ENCODE assay signal across 18 cellular contexts in the genomic region with DNA sequence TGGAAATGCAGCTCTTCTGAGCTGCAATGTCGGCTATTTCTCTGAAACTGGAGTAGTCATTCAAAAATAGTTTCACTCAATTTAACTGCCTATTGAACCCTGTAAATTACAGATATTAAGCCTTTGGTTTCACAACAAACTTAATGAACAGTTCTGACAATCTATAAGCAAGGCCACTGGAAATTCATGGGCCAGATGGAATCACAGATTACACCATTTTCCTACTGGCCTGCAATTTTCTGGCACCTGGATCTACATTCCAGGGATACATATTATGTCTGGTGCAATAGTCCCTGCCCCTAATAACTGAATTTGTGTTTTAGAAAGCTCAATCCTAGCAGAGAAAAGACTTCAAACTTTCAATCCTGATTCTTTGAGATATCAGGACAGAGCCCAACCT.
DNase-seq lines count a peak whose midpoint lies in the region; ATAC-seq and TF ChIP-seq lines count a peak whose summit lies in the region.
"Had no signal": no experiment of that assay in that cellular context is flagged by ENCODE, and none has a peak within 500 bp of the region (broad histone marks: within the 10 kb centered on the region; RNA-seq: fewer than 3 reads in every experiment).

No MANE protein-coding gene starts in this region.

- no peaks in the 10 kb centered on the region for H3K9me3 ChIP-seq in naive thymus-derived CD4-positive, alpha-beta T cell (ENCODE audit: control insufficient read depth in 2 of 3, low read length in 3 of 3)
- H3K9me3 ChIP-seq: A549 had no signal

- no peak overlapping the region for H3K27ac ChIP-seq in naive thymus-derived CD4-positive, alpha-beta T cell (ENCODE audit: low read depth, low read length)
- H3K27ac ChIP-seq: A549 had no signal

- no peaks in the 10 kb centered on the region for H3K36me3 ChIP-seq in naive thymus-derived CD4-positive, alpha-beta T cell (ENCODE audit: control insufficient read depth in 2 of 3, insufficient read depth in 3 of 3, low read length in 3 of 3)

- no peak for ATAC-seq in activated CD8-positive, alpha-beta T cell treated with anti-CD3 and anti-CD28 coated beads for 36 hours
- no peak for ATAC-seq in naive thymus-derived CD4-positive, alpha-beta T cell
- ATAC-seq in HG03039 (IDR thresholded peaks at IDR 0.05; ENCODE audit: unreplicated experiment): no peak
- ATAC-seq: A549 had no signal

- H3K36me3 Mint-ChIP-seq in T-helper 2 cell treated with Interferon-gamma antibody and Interleukin-4, amounts not matched to agents 5 μg/mL and 100 μg/mL, for 36 hours (ENCODE audit: low read depth): peaks cover 24% of the 10 kb centered on the region
- H3K36me3 Mint-ChIP-seq in activated CD8-positive, alpha-beta T cell treated with anti-CD3 and anti-CD28 coated beads for 36 hours (ENCODE audit: low read depth): peaks cover 35% of the 10 kb centered on the region
- H3K36me3 Mint-ChIP-seq in naive thymus-derived CD4-positive, alpha-beta T cell: peaks cover 0 to 25% (median 0%) of the 10 kb centered on the region in 5 donors
- H3K36me3 Mint-ChIP-seq: CD4-positive, CD25-positive, alpha-beta regulatory T cell had no signal

- peak overlapping the region; percentile 94 for H3K27ac Mint-ChIP-seq in T-helper 2 cell treated with Interferon-gamma antibody and Interleukin-4, amounts not matched to agents 5 μg/mL and 100 μg/mL, for 36 hours
- H3K27ac Mint-ChIP-seq in activated CD8-positive, alpha-beta T cell treated with anti-CD3 and anti-CD28 coated beads for 36 hours: peak overlapping the region; percentile 98
- H3K27ac Mint-ChIP-seq in naive thymus-derived CD4-positive, alpha-beta T cell: peak overlapping the region in 6 of 9 donors; percentile 1 to 94 (median 36)
- H3K27ac Mint-ChIP-seq: CD4-positive, CD25-positive, alpha-beta regulatory T cell had no signal

- no peaks in the 10 kb centered on the region for H3K27me3 Mint-ChIP-seq in T-helper 2 cell treated with Interferon-gamma antibody and Interleukin-4, amounts not matched to agents 5 μg/mL and 100 μg/mL, for 36 hours (ENCODE audit: low read depth)
- H3K27me3 Mint-ChIP-seq in activated CD8-positive, alpha-beta T cell treated with anti-CD3 and anti-CD28 coated beads for 36 hours: no peaks in the 10 kb centered on the region
- no peaks in the 10 kb centered on the region for H3K27me3 Mint-ChIP-seq in naive thymus-derived CD4-positive, alpha-beta T cell

- POLR2A ChIA-PET in activated CD8-positive, alpha-beta T cell treated with anti-CD3 and anti-CD28 coated beads for 36 hours (lab: Charles Lee): interaction anchor here (1.0 to 1.3 kb wide), 3 partner anchors 18 to 38 kb away, joined by 3 to 5 read pairs (median 4); no protein-coding TSS in a partner anchor
- POLR2A ChIA-PET in naive thymus-derived CD4-positive, alpha-beta T cell (lab: Charles Lee): interaction anchor here (0.7 kb wide), 2 partner anchors 9 to 17 kb away, joined by 3 to 4 read pairs; no protein-coding TSS in a partner anchor

- TF ChIP-seq CTCF in activated CD8-positive, alpha-beta T cell treated with anti-CD3 and anti-CD28 coated beads for 36 hours (IDR thresholded peaks at IDR 0.05): no peak

- DNase-seq in T-helper 2 cell treated with Interferon-gamma antibody and Interleukin-4, amounts not matched to agents 5 μg/mL and 100 μg/mL, for 36 hours (ENCODE audit: low spot score): no peak
- DNase-seq in T-helper 2 cell: no peak
- peak; percentile 28 for DNase-seq in AG20443 (ENCODE audit: low spot score)
- no peak for DNase-seq in activated CD8-positive, alpha-beta T cell treated with anti-CD3 and anti-CD28 coated beads for 36 hours
- DNase-seq in naive thymus-derived CD4-positive, alpha-beta T cell: no peak
- DNase-seq in NCI-H226: no peak
- DNase-seq: CD4-positive, CD25-positive, alpha-beta regulatory T cell; DND-41; GDM1; H7; KG1; NCI-H1048; NCI-H146; NCI-H2081 treated with DMSO at 0.1 percent for 48 hours; NCI-H345; NCI-H526 treated with DMSO at 0.1 percent for 48 hours had no signal

- H3K4me3 ChIP-seq in naive thymus-derived CD4-positive, alpha-beta T cell (ENCODE audit: low read length): no peak overlapping the region
- H3K4me3 ChIP-seq: A549 had no signal

- H3K4me1 Mint-ChIP-seq in T-helper 2 cell treated with Interferon-gamma antibody and Interleukin-4, amounts not matched to agents 5 μg/mL and 100 μg/mL, for 36 hours (ENCODE audit: low read depth): peaks cover 48% of the 10 kb centered on the region
- peaks cover 62% of the 10 kb centered on the region for H3K4me1 Mint-ChIP-seq in activated CD8-positive, alpha-beta T cell treated with anti-CD3 and anti-CD28 coated beads for 36 hours (ENCODE audit: low read depth)
- H3K4me1 Mint-ChIP-seq in naive thymus-derived CD4-positive, alpha-beta T cell: peaks cover 9 to 49% (median 28%) of the 10 kb centered on the region in 7 donors
- H3K4me1 Mint-ChIP-seq: CD4-positive, CD25-positive, alpha-beta regulatory T cell had no signal

- peaks cover 22% of the 10 kb centered on the region for H3K9me3 Mint-ChIP-seq in T-helper 2 cell treated with Interferon-gamma antibody and Interleukin-4, amounts not matched to agents 5 μg/mL and 100 μg/mL, for 36 hours
- peaks cover 16% of the 10 kb centered on the region for H3K9me3 Mint-ChIP-seq in activated CD8-positive, alpha-beta T cell treated with anti-CD3 and anti-CD28 coated beads for 36 hours
- peaks cover 0 to 11% (median 0%) of the 10 kb centered on the region in 11 donors for H3K9me3 Mint-ChIP-seq in naive thymus-derived CD4-positive, alpha-beta T cell

- peak overlapping the region; percentile 18 for H3K4me3 Mint-ChIP-seq in T-helper 2 cell treated with Interferon-gamma antibody and Interleukin-4, amounts not matched to agents 5 μg/mL and 100 μg/mL, for 36 hours
- no peak overlapping the region for H3K4me3 Mint-ChIP-seq in activated CD8-positive, alpha-beta T cell treated with anti-CD3 and anti-CD28 coated beads for 36 hours
- peak overlapping the region in 2 of 10 donors; percentile 0 to 21 for H3K4me3 Mint-ChIP-seq in naive thymus-derived CD4-positive, alpha-beta T cell
- H3K4me3 Mint-ChIP-seq: CD4-positive, CD25-positive, alpha-beta regulatory T cell had no signal

- H3K27me3 ChIP-seq in naive thymus-derived CD4-positive, alpha-beta T cell (ENCODE audit: control insufficient read depth in 2 of 2, insufficient read depth in 2 of 2, low read length in 2 of 2): no peaks in the 10 kb centered on the region

- CTCF ChIA-PET in activated CD8-positive, alpha-beta T cell treated with anti-CD3 and anti-CD28 coated beads for 36 hours (lab: Charles Lee): interaction anchor here (1.2 to 1.9 kb wide), 3 partner anchors 18 to 202 kb away, joined by 4 to 8 read pairs (median 4); no protein-coding TSS in a partner anchor
- CTCF ChIA-PET in naive thymus-derived CD4-positive, alpha-beta T cell (lab: Charles Lee): no interaction called here

- no peaks in the 10 kb centered on the region for H3K4me1 ChIP-seq in naive thymus-derived CD4-positive, alpha-beta T cell (ENCODE audit: control insufficient read depth in 2 of 2, insufficient read depth in 2 of 2, low read length in 2 of 2)
- H3K4me1 ChIP-seq: A549 had no signal

- intact Hi-C loops in activated CD8-positive, alpha-beta T cell treated with anti-CD3 and anti-CD28 coated beads for 36 hours (cut with micrococcal nuclease): loop anchor here (2.0 to 5.0 kb wide), 2 partner anchors 18 to 42 kb away; no protein-coding TSS in a partner anchor
- intact Hi-C loops in naive thymus-derived CD4-positive, alpha-beta T cell (cut with micrococcal nuclease): loop anchor here in 1 of 2 donors (1.0 to 2.0 kb wide), 2 partner anchors 19 to 32 kb away; no protein-coding TSS in a partner anchor

Comparison
In these comparisons a context has a peak if more than half of its experiments do, and no peak if none do; other contexts are left out.
1. H3K27ac Mint-ChIP-seq: peak in every context shown above with its lines; median percentile 98 in activated CD8-positive, alpha-beta T cell treated with anti-CD3 and anti-CD28 coated beads for 36 hours; 94 in T-helper 2 cell treated with Interferon-gamma antibody and Interleukin-4, amounts not matched to agents 5 μg/mL and 100 μg/mL, for 36 hours; 36 in naive thymus-derived CD4-positive, alpha-beta T cell.